In genomic region chr7:90153943-90154761, GRCh38 we compare ENCODE assay signal across 8 cellular contexts. TPM values are rescaled to one million over a fixed set of nuclear protein-coding genes. Genes with fewer than 3 reads are reported as not detected.
A peak's percentile ranks its signal among the peaks of the same experiment; 100 is the strongest.
DNase-seq lines count a peak whose midpoint lies in the region; ATAC-seq lines count a peak whose summit lies in the region.
"Not testable (repeated sequence)": the region's sequence is repeated elsewhere in the genome, so short reads cannot be mapped to it uniquely, and the experiment has no call there.

Gene STEAP1, plus strand, starts transcription at chr7:90154469. Its CDS starts 5,320 bp downstream, at chr7:90159789.

- H3K4me3 ChIP-seq in HUES6 (ENCODE audit: low read depth, low read length), result peak within 1 kb of the TSS; percentile 93
- peak within 1 kb of the TSS; percentile 65 to 75 for H3K4me3 ChIP-seq in esophagus (ENCODE audit: low read depth in 1 of 2, low read length in 2 of 2)

- H3K9me3 ChIP-seq in HUES6 (ENCODE audit: control insufficient read depth, insufficient read depth, low read depth, low read length); esophagus (ENCODE audit: control insufficient read depth in 2 of 2, insufficient read depth in 1 of 2, low read depth in 1 of 2, low read length in 1 of 2): not testable (repeated sequence)

- not testable (repeated sequence) for H3K9me3 Mint-ChIP-seq in activated T-cell treated with anti-CD3 and anti-CD28 coated beads, Interleukin-2, amount 50 U/mL, for 24 hours

- H3K27me3 Mint-ChIP-seq in activated T-cell treated with anti-CD3 and anti-CD28 coated beads, Interleukin-2, amount 50 U/mL, for 24 hours, result peaks cover 41% of the 10 kb centered on the region

- ATAC-seq in GM21528 (IDR thresholded peaks at IDR 0.05; ENCODE audit: low FRiP score, unreplicated experiment), result peak; percentile 97

- not testable (repeated sequence) for H3K36me3 Mint-ChIP-seq in activated T-cell treated with anti-CD3 and anti-CD28 coated beads, Interleukin-2, amount 50 U/mL, for 24 hours (ENCODE audit: low read depth)

- DNase-seq in DMS114 treated with DMSO at 0.1 percent for 48 hours (lab: John Stamatoyannopoulos, UW; ENCODE audit: unreplicated experiment), result peak; percentile 67
- DNase-seq in OCI-M2 (lab: John Stamatoyannopoulos, UW; ENCODE audit: unreplicated experiment), result peak; percentile 70
- peak; percentile 93 for DNase-seq in activated T-cell treated with anti-CD3 and anti-CD28 coated beads, Interleukin-2, amount 50 U/mL, for 24 hours
- DNase-seq in mucosa of gallbladder (ENCODE audit: low spot score), result peak; percentile 92
- DNase-seq in stimulated activated CD8-positive, alpha-beta memory T cell treated with anti-CD3 and anti-CD28 coated beads, Interleukin-2, amount 100 ng/mL, for 1 hour (ENCODE audit: low read depth in 2 of 2), result peak; percentile 70 to 72

- H3K4me1 ChIP-seq in HUES6 (ENCODE audit: control insufficient read depth, insufficient read depth, low read length); esophagus (ENCODE audit: control insufficient read depth in 2 of 2, insufficient read depth in 2 of 2, low read length in 1 of 2): not testable (repeated sequence)

- H3K27ac ChIP-seq in HUES6 (ENCODE audit: low read depth, low read length), result not testable (repeated sequence)
- peak within 1 kb of the TSS; percentile 40 to 52 for H3K27ac ChIP-seq in esophagus (ENCODE audit: low read depth in 2 of 2, low read length in 1 of 2)

- H3K4me1 Mint-ChIP-seq in activated T-cell treated with anti-CD3 and anti-CD28 coated beads, Interleukin-2, amount 50 U/mL, for 24 hours (ENCODE audit: low read depth), result not testable (repeated sequence)

- H3K4me3 Mint-ChIP-seq in activated T-cell treated with anti-CD3 and anti-CD28 coated beads, Interleukin-2, amount 50 U/mL, for 24 hours, result peak within 1 kb of the TSS; percentile 55

- peaks cover 14% of the 10 kb centered on the region for H3K27me3 ChIP-seq in HUES6 (ENCODE audit: control insufficient read depth, insufficient read depth, low read length)
- H3K27me3 ChIP-seq in esophagus (ENCODE audit: control insufficient read depth in 1 of 2, insufficient read depth in 2 of 2, low read length in 2 of 2), result not testable (repeated sequence)

- peak within 1 kb of the TSS; percentile 72 for H3K9ac ChIP-seq in HUES6 (ENCODE audit: low read length)

- 4% methylated on average over 54 to 56 of the region's 56 CpGs for WGBS in esophagus, 2 donors

- H3K36me3 ChIP-seq in HUES6 (ENCODE audit: control insufficient read depth, insufficient read depth, low read length); esophagus (ENCODE audit: control insufficient read depth in 2 of 2, insufficient read depth in 2 of 2, low read length in 1 of 2): not testable (repeated sequence)

- H3K27ac Mint-ChIP-seq in activated T-cell treated with anti-CD3 and anti-CD28 coated beads, Interleukin-2, amount 50 U/mL, for 24 hours, result not testable (repeated sequence)

RNA-seq across cellular contexts. Expression of gene STEAP1, which starts in this region (rescaled TPM):
- polyA plus RNA-seq in esophagus, result 1 to 10 TPM; 5.2 to 6.0 TPM
- total RNA-seq in mucosa of gallbladder, result 13.1 TPM
